In the genomic region with DNA sequence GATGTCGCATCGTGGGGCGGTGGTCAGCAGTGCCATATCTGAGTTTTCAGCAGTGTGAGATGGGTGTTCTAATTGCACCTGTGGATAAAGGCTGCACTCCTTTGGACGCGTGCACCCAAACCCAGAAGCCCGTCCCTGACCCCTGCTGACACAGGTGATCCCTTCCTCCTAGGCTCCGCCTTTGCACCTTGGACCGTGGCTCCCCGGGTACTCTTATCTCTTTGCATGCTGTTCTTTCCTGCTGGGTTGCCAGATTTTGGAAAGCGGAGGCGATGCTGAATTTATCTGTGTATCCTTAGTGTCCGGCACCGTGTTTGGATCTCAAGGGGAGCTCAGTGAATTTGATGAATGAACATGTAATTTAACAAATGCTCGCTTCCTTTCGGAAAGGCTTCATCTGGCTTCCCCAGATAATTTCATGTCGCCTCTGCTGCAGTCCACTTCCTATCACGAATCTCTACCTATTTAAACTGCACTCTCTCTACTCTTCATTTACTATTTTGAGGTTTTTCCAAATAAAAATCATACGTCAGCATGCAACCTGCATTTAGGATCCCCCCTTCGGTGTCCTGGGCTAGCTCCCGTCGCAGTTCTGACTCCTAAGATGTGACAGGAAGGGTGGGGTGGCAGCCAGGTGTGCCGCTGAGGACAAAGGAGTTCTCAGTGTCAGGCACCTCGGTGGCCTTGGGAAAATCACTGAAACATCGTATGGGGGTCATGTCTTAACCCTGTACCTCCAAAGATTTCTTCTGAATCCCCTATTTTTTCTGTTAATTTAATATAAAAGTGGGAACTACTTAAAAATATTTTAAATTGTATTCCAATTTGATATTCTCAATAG, we compare ENCODE assay signal across 8 cellular contexts. TPM values are rescaled to one million over a fixed set of nuclear protein-coding genes. Genes with fewer than 3 reads are reported as not detected.
DNase-seq lines count a peak whose midpoint lies in the region; ATAC-seq and TF ChIP-seq lines count a peak whose summit lies in the region.

No MANE protein-coding gene starts in this region.

- POLR2A ChIA-PET in CD4-positive, alpha-beta T cell (lab: Charles Lee) = no interaction called here

- no peak for TF ChIP-seq CTCF in CD4-positive, alpha-beta T cell (IDR thresholded peaks at IDR 0.05)

- no peak overlapping the region for H3K27ac ChIP-seq in CD4-positive, alpha-beta T cell (ENCODE audit: low read depth, low read length)
- no peak overlapping the region for H3K27ac ChIP-seq in iPS-18a (ENCODE audit: low read length)
- H3K27ac ChIP-seq in skin epidermis = peak overlapping the region; percentile 33 to 99 (median 94)

- peaks cover 4% of the 10 kb centered on the region for H3K36me3 Mint-ChIP-seq in CD4-positive, alpha-beta T cell (ENCODE audit: low read depth)
- H3K36me3 Mint-ChIP-seq in activated naive CD8-positive, alpha-beta T cell treated with anti-CD3 and anti-CD28 coated beads, Interleukin-2, amount 50 U/mL, for 24 hours (ENCODE audit: low read depth) = no peaks in the 10 kb centered on the region

- peaks cover 24% of the 10 kb centered on the region for H3K4me1 ChIP-seq in iPS-18a (ENCODE audit: control insufficient read depth, low read depth, low read length)

- peaks cover 56% of the 10 kb centered on the region for H3K27me3 Mint-ChIP-seq in CD4-positive, alpha-beta T cell
- peaks cover 37% of the 10 kb centered on the region for H3K27me3 Mint-ChIP-seq in activated naive CD8-positive, alpha-beta T cell treated with anti-CD3 and anti-CD28 coated beads, Interleukin-2, amount 50 U/mL, for 24 hours

- peak overlapping the region; percentile 95 for H3K4me3 Mint-ChIP-seq in CD4-positive, alpha-beta T cell
- peak overlapping the region; percentile 83 for H3K4me3 Mint-ChIP-seq in activated naive CD8-positive, alpha-beta T cell treated with anti-CD3 and anti-CD28 coated beads, Interleukin-2, amount 50 U/mL, for 24 hours

- intact Hi-C loops in CD4-positive, alpha-beta T cell (cut with DNase I, micrococcal nuclease) = loop anchor here (2.0 to 10.0 kb wide), 5 partner anchors 226 to 1013 kb away; no protein-coding TSS in a partner anchor

- H3K4me3 ChIP-seq in iPS-18a (ENCODE audit: low read length) (peak overlapping the region; percentile 69), skin epidermis (peak overlapping the region; percentile 47 to 77 (median 62))

- peak; percentile 19 for ATAC-seq in CD4-positive, alpha-beta T cell (ENCODE audit: poor library complexity)
- peak; percentile 12 for ATAC-seq in GM21360 (IDR thresholded peaks at IDR 0.05; ENCODE audit: unreplicated experiment)
- ATAC-seq in activated naive CD8-positive, alpha-beta T cell treated with anti-CD3 and anti-CD28 coated beads, Interleukin-2, amount 50 U/mL, for 24 hours = peak; percentile 15

- H3K27me3 ChIP-seq in CD4-positive, alpha-beta T cell (ENCODE audit: control insufficient read depth, insufficient read depth, low read length) = peaks cover 26% of the 10 kb centered on the region
- H3K27me3 ChIP-seq in iPS-18a (ENCODE audit: control insufficient read depth, insufficient read depth, low read length) = peaks cover 14% of the 10 kb centered on the region

- peak overlapping the region; percentile 76 for H3K9ac ChIP-seq in iPS-18a (ENCODE audit: low read length)

- peak in 3 of 10 experiments; percentile 4 to 13 (median 9) for DNase-seq in CD4-positive, alpha-beta T cell
- peak; percentile 22 for DNase-seq in NCI-H2029 treated with DMSO at 0.1 percent for 48 hours (lab: John Stamatoyannopoulos, UW)
- DNase-seq in activated naive CD8-positive, alpha-beta T cell treated with anti-CD3 and anti-CD28 coated beads, Interleukin-2, amount 50 U/mL, for 24 hours = peak; percentile 9
- DNase-seq in KBM-7 = no peak
- DNase-seq in SIG-M5 treated with dmso at 0.1 percent for 504 hours (lab: John Stamatoyannopoulos, UW; ENCODE audit: unreplicated experiment) = no peak

- H3K4me1 Mint-ChIP-seq in CD4-positive, alpha-beta T cell (ENCODE audit: low read depth) = peaks cover 24% of the 10 kb centered on the region
- peaks cover 19% of the 10 kb centered on the region for H3K4me1 Mint-ChIP-seq in activated naive CD8-positive, alpha-beta T cell treated with anti-CD3 and anti-CD28 coated beads, Interleukin-2, amount 50 U/mL, for 24 hours

- CTCF ChIA-PET in CD4-positive, alpha-beta T cell (lab: Charles Lee) = interaction anchor here (0.7 to 2.4 kb wide), 4 partner anchors 100 to 107 kb away, joined by 3 to 8 read pairs (median 4); no protein-coding TSS in a partner anchor

- H3K9me3 Mint-ChIP-seq in CD4-positive, alpha-beta T cell = no peaks in the 10 kb centered on the region
- no peaks in the 10 kb centered on the region for H3K9me3 Mint-ChIP-seq in activated naive CD8-positive, alpha-beta T cell treated with anti-CD3 and anti-CD28 coated beads, Interleukin-2, amount 50 U/mL, for 24 hours

- H3K27ac Mint-ChIP-seq in CD4-positive, alpha-beta T cell = peak overlapping the region; percentile 78
- H3K27ac Mint-ChIP-seq in activated naive CD8-positive, alpha-beta T cell treated with anti-CD3 and anti-CD28 coated beads, Interleukin-2, amount 50 U/mL, for 24 hours = peak overlapping the region; percentile 24

- no peaks in the 10 kb centered on the region for H3K36me3 ChIP-seq in iPS-18a (ENCODE audit: control insufficient read depth, low read depth, low read length)

- in situ Hi-C loops in KBM-7 (cut with MboI; ENCODE audit: low pct_unique_long_range_greater_than_20kb, low sequenced_read_pairs) = loop anchor here (10.0 to 25.0 kb wide), 2 partner anchors 103 to 404 kb away; no protein-coding TSS in a partner anchor

- H3K9me3 ChIP-seq in CD4-positive, alpha-beta T cell (ENCODE audit: control insufficient read depth, low read length) = no peaks in the 10 kb centered on the region
- H3K9me3 ChIP-seq in iPS-18a (ENCODE audit: control insufficient read depth, low read depth, low read length) = no peaks in the 10 kb centered on the region

RNA-seq across cellular contexts. Expression of a gene that starts 0.8 kb away (rescaled TPM):
- 1 to 10 TPM; 1.3 to 1.4 TPM for total RNA-seq in CD4-positive, alpha-beta T cell

RNA-seq across cellular contexts. Expression of a gene that starts 53.8 kb away (rescaled TPM):
- total RNA-seq in CD4-positive, alpha-beta T cell = not detected

Comparison
In these comparisons a context has a peak if more than half of its experiments do, and no peak if none do; other contexts are left out.
1. DNase-seq: peak in NCI-H2029 treated with DMSO at 0.1 percent for 48 hours (single experiment) and activated naive CD8-positive, alpha-beta T cell treated with anti-CD3 and anti-CD28 coated beads, Interleukin-2, amount 50 U/mL, for 24 hours (single experiment); none in KBM-7 (single experiment) and SIG-M5 treated with dmso at 0.1 percent for 504 hours (single experiment).
2. H3K27ac ChIP-seq: peak in skin epidermis (21 of 21); none in CD4-positive, alpha-beta T cell (single experiment) and iPS-18a (single experiment).
3. Peak in every context shown above with its lines, with median percentiles within 50 percentile points of each other: ATAC-seq.